ENCODE assay signal across 1 cellular context in the genomic region with DNA sequence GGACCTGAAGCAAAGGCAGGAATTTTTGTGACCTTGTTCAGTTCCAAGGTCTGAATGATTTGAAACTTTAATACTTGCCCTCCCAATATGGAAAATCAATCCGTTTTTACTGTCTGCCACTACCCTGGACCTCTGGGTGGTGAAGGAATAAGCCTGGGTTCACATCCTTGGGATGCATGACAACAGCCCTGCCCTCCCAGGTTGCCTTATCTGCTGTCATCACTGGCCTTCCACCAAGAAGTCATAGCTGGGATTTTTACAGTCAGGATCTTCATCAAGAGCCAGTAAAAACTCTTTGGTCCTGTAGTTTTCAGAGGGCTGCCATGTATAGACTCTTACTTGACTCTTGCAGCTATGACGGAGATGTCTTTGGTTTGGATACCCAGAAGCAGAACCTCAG.
TF ChIP-seq lines count a peak whose summit lies in the region.

No MANE protein-coding gene starts in this region.

TF ChIP-seq in IMR-90, 13 proteins besides CTCF, POLR2A, EP300 and RAD21:
- no peak for TF ChIP-seq USF2 (IDR thresholded peaks at IDR 0.05; ENCODE audit: low read depth, low read length)
- no peak for TF ChIP-seq CEBPB (IDR thresholded peaks at IDR 0.05; ENCODE audit: low read depth, low read length)
- no peak for TF ChIP-seq RCOR1 (IDR thresholded peaks at IDR 0.05; ENCODE audit: insufficient replicate concordance, low read length)
- TF ChIP-seq RFX5 (IDR thresholded peaks at IDR 0.05; ENCODE audit: low read depth, low read length) = no peak
- no peak for TF ChIP-seq MAFK (IDR thresholded peaks at IDR 0.05; ENCODE audit: low read depth, low read length)
- TF ChIP-seq CHD1 (IDR thresholded peaks at IDR 0.05; ENCODE audit: low read depth, low read length) = no peak
- TF ChIP-seq MXI1 (IDR thresholded peaks at IDR 0.05; ENCODE audit: borderline replicate concordance, low read depth, low read length) = no peak
- no peak for TF ChIP-seq FOS (IDR thresholded peaks at IDR 0.05; ENCODE audit: low read depth, low read length)
- TF ChIP-seq ELK1 (IDR thresholded peaks at IDR 0.05; ENCODE audit: borderline replicate concordance, low read depth, low read length) = no peak
- TF ChIP-seq BHLHE40 (IDR thresholded peaks at IDR 0.05; ENCODE audit: low read depth, low read length) = no peak
- TF ChIP-seq NFE2L2 (IDR thresholded peaks at IDR 0.05; ENCODE audit: low read depth, low read length) = no peak
- TF ChIP-seq MAZ (IDR thresholded peaks at IDR 0.05; ENCODE audit: borderline replicate concordance, low read depth, low read length) = no peak
- no peak for TF ChIP-seq SMC3 (IDR thresholded peaks at IDR 0.05; ENCODE audit: low read depth, low read length)
